ENCODE assay signal across 8 cellular contexts in the genomic region with DNA sequence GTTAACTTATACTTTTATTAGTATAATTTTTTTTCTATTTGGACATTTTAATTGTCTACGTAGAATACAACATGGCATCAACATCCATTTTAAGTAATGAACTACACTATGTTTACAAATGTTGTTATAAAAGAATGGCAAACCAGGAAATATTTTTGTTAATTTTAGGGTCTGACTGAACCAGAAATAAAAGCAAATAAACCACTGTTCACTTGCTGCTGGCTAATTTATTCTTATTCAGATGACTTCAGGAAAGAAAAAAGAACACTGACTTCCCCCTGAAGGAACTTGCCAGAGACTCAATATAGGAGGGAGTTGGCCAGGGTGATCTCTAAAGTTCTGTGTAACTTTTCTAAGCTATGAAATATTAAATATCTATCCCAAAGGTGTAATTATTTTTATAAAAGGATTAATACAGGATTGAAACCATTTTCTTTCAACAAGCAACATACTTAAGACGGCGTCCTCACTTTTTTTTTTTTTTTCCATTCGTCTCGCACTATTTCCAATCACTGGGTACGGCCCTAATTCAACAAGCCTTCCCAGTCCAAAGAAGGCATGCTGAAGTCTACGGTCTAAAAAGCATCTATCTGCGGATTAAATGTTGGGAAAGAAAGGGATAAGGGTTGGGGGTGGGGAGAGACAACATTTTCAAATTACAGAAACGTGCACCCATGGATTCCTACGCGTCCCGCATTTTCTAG. TPM values are rescaled to one million over a fixed set of nuclear protein-coding genes. Genes with fewer than 3 reads are reported as not detected.
DNase-seq lines count a peak whose midpoint lies in the region; ATAC-seq, FAIRE-seq and TF ChIP-seq lines count a peak whose summit lies in the region.

No MANE protein-coding gene starts in this region.

- H3K27ac ChIP-seq in HUES64 (ENCODE audit: low read depth, low read length) (peak overlapping the region; percentile 95; the same call in 1 of the 2 replicates), mucosa of rectum (ENCODE audit: low read depth in 2 of 2, low read length in 2 of 2) (peak overlapping the region; percentile 88)

- under 1% methylated on average over 11 of the region's 12 CpGs for WGBS in HUES64

- ATAC-seq in GM21515 (IDR thresholded peaks at IDR 0.05; ENCODE audit: unreplicated experiment) (no peak), GM21526 (IDR thresholded peaks at IDR 0.05; ENCODE audit: low FRiP score, unreplicated experiment) (no peak)

- H3K9ac ChIP-seq in HUES64 (ENCODE audit: low read depth, low read length) (peak overlapping the region; percentile 97), mucosa of rectum (ENCODE audit: low read depth in 1 of 2, low read length in 2 of 2) (peak overlapping the region; percentile 68 to 86)

- H3K36me3 ChIP-seq in HUES64 (ENCODE audit: insufficient read depth, low read length), result no peaks in the 10 kb centered on the region
- H3K36me3 ChIP-seq in bronchial epithelial cell (ENCODE audit: control insufficient read depth, insufficient read depth, low read length), result no peaks in the 10 kb centered on the region
- H3K36me3 ChIP-seq in mucosa of rectum (ENCODE audit: control insufficient read depth in 2 of 2, insufficient read depth in 2 of 2, low read length in 2 of 2), result no peaks in the 10 kb centered on the region

- H3K4me3 ChIP-seq in AG04449 (ENCODE audit: low read depth, low read length) (peak overlapping the region; percentile 78), HUES64 (ENCODE audit: low read length) (peak overlapping the region; percentile 79), bronchial epithelial cell (ENCODE audit: low read depth, low read length) (peak overlapping the region; percentile 59), mucosa of rectum (ENCODE audit: low read length in 2 of 2) (peak overlapping the region; percentile 84 to 89)

- CTCF ChIA-PET in AG04449 (lab: Yijun Ruan, JAX), result no interaction called here

- no peaks in the 10 kb centered on the region for H3K9me3 ChIP-seq in HUES64 (ENCODE audit: insufficient read depth, low read depth, low read length)
- no peaks in the 10 kb centered on the region for H3K9me3 ChIP-seq in mucosa of rectum (ENCODE audit: control insufficient read depth in 2 of 2, low read length in 2 of 2)

- H3K27me3 ChIP-seq in HUES64 (ENCODE audit: insufficient read depth, low read length) (peaks cover 12% of the 10 kb centered on the region), bronchial epithelial cell (ENCODE audit: control insufficient read depth, insufficient read depth, low read length) (no peaks in the 10 kb centered on the region), mucosa of rectum (ENCODE audit: control insufficient read depth in 2 of 2, insufficient read depth in 2 of 2, low read length in 2 of 2) (no peaks in the 10 kb centered on the region)

- no peak for FAIRE-seq in bronchial epithelial cell (lab: Jason Lieb, UNC)

- TF ChIP-seq CTCF in AG04449 (IDR thresholded peaks at IDR 0.05; ENCODE audit: insufficient read depth, low read length, missing control alignments) (no peak), bronchial epithelial cell (IDR thresholded peaks at IDR 0.05; ENCODE audit: insufficient read depth, low read length, severe bottlenecking) (no peak)

- POLR2A ChIA-PET in AG04449 (lab: Yijun Ruan, JAX), result no interaction called here

- DNase-seq in AG04449 (ENCODE audit: low read depth, low spot score) (no peak), bronchial epithelial cell (ENCODE audit: low read depth) (peak; percentile 9), activated gamma-delta T cell (lab: John Stamatoyannopoulos, UW) (no peak), superior temporal gyrus (ENCODE audit: extremely low spot score) (no peak)

- H3K4me1 ChIP-seq in HUES64 (ENCODE audit: insufficient read depth, low read length) (peaks cover 22% of the 10 kb centered on the region), mucosa of rectum (ENCODE audit: control insufficient read depth in 2 of 2, insufficient read depth in 2 of 2, low read length in 2 of 2) (peaks cover 5 to 17% of the 10 kb centered on the region in 2 donors)

RNA-seq across cellular contexts. Expression of gene USP6NL, which starts 1.1 kb away (rescaled TPM):
- polyA plus RNA-seq in HUES64 (2013, experiment 1 of 2), result 23.6 TPM
- polyA plus RNA-seq in HUES64 (2013, experiment 2 of 2), result 24.5 TPM
- 8.7 and 15.9 TPM in 2 replicates for total RNA-seq in bronchial epithelial cell
